Comparison of ENCODE assay signal across 1 cellular context in genomic region chr17:57002904-57003303, GRCh38.
A peak's percentile ranks its signal among the peaks of the same experiment; 100 is the strongest.
TF ChIP-seq lines count a peak whose summit lies in the region.

No MANE protein-coding gene starts in this region.

TF ChIP-seq in K562, 482 proteins besides CTCF, POLR2A, EP300 and RAD21:
- TF ChIP-seq, protein P1, sequence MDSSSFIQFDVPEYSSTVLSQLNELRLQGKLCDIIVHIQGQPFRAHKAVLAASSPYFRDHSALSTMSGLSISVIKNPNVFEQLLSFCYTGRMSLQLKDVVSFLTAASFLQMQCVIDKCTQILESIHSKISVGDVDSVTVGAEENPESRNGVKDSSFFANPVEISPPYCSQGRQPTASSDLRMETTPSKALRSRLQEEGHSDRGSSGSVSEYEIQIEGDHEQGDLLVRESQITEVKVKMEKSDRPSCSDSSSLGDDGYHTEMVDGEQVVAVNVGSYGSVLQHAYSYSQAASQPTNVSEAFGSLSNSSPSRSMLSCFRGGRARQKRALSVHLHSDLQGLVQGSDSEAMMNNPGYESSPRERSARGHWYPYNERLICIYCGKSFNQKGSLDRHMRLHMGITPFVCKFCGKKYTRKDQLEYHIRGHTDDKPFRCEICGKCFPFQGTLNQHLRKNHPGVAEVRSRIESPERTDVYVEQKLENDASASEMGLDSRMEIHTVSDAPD (CRISPR knock-in tag; IDR thresholded peaks at IDR 0.05), result no peak
- TF ChIP-seq USF2 (CRISPR knock-in tag; IDR thresholded peaks at IDR 0.05) (peak; percentile 46), HNRNPK (IDR thresholded peaks at IDR 0.05; ENCODE audit: low read depth, low read length, poor library complexity, severe bottlenecking) (no peak), YY1 (IDR thresholded peaks at IDR 0.05; ENCODE audit: borderline replicate concordance in 1 of 3, control insufficient read depth in 1 of 3, extremely low read depth in 1 of 3, insufficient read depth in 3 of 3, insufficient read length in 1 of 3, insufficient replicate concordance in 2 of 3, low read depth in 1 of 3, low read length in 2 of 3) (no peak)
- TF ChIP-seq, protein P2, sequence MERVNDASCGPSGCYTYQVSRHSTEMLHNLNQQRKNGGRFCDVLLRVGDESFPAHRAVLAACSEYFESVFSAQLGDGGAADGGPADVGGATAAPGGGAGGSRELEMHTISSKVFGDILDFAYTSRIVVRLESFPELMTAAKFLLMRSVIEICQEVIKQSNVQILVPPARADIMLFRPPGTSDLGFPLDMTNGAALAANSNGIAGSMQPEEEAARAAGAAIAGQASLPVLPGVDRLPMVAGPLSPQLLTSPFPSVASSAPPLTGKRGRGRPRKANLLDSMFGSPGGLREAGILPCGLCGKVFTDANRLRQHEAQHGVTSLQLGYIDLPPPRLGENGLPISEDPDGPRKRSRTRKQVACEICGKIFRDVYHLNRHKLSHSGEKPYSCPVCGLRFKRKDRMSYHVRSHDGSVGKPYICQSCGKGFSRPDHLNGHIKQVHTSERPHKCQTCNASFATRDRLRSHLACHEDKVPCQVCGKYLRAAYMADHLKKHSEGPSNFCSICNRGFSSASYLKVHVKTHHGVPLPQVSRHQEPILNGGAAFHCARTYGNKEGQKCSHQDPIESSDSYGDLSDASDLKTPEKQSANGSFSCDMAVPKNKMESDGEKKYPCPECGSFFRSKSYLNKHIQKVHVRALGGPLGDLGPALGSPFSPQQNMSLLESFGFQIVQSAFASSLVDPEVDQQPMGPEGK (CRISPR knock-in tag; IDR thresholded peaks at IDR 0.05; ENCODE audit: borderline replicate concordance), result no peak
- TF ChIP-seq, protein P3, sequence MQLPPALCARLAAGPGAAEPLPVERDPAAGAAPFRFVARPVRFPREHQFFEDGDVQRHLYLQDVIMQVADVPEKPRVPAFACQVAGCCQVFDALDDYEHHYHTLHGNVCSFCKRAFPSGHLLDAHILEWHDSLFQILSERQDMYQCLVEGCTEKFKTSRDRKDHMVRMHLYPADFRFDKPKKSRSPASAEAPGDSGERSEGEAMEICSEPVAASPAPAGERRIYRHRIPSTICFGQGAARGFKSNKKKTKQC (CRISPR knock-in tag; IDR thresholded peaks at IDR 0.05), result no peak
TF ChIP-seq in K562: peak in this region for 1.
